Comparison of ENCODE assay signal across 14 cellular contexts in genomic region chr1:245060684-245061374, GRCh38.
DNase-seq lines count a peak whose midpoint lies in the region; ATAC-seq, FAIRE-seq and TF ChIP-seq lines count a peak whose summit lies in the region.
"Had no signal": no experiment of that assay in that cellular context is flagged by ENCODE, and none has a peak within 500 bp of the region (broad histone marks: within the 10 kb centered on the region; RNA-seq: fewer than 3 reads in every experiment).

No MANE protein-coding gene starts in this region.

- TF ChIP-seq EP300 in A549 (IDR thresholded peaks at IDR 0.05), result no peak

- WGBS in A549 (ENCODE audit: missing lambda C conversion rate), result 43% methylated on average over 6 of the region's 6 CpGs

- TF ChIP-seq CTCF in A549 (IDR thresholded peaks at IDR 0.05) (no peak), WTC11 (IDR thresholded peaks at IDR 0.05) (no peak)

- H3K27me3 ChIP-seq in iPS-18a (ENCODE audit: control insufficient read depth, insufficient read depth, low read length), result no peaks in the 10 kb centered on the region
- H3K27me3 ChIP-seq: neural progenitor cell, upper lobe of right lung had no signal

- no peak overlapping the region; the same call in 1 of the 2 replicates for H3K4me3 Mint-ChIP-seq in WTC11
- no peak overlapping the region for H3K4me3 Mint-ChIP-seq in activated T-helper 1 cell treated with anti-CD3 and anti-CD28 coated beads, Interleukin-12 subunit alpha, Interleukin-12 subunit beta, Interleukin-2, Interleukin-4 antibody, amounts not matched to agents 30 ng/mL and 10 ng/mL and 1 ng/mL, durations not matched to agents 14 hours and 24 hours and 36 hours
- H3K4me3 Mint-ChIP-seq: activated CD4-positive, alpha-beta memory T cell treated with anti-CD3 and anti-CD28 coated beads, Interleukin-2, amount 10 ng/mL, durations not matched to agents 7 days and 5 days; activated naive CD4-positive, alpha-beta T cell treated with anti-CD3 and anti-CD28 coated beads for 36 hours; neural progenitor cell had no signal

- peaks cover 28% of the 10 kb centered on the region for H3K4me1 Mint-ChIP-seq in WTC11
- no peaks in the 10 kb centered on the region for H3K4me1 Mint-ChIP-seq in activated T-helper 1 cell treated with anti-CD3 and anti-CD28 coated beads, Interleukin-12 subunit alpha, Interleukin-12 subunit beta, Interleukin-2, Interleukin-4 antibody, amounts not matched to agents 30 ng/mL and 10 ng/mL and 1 ng/mL, durations not matched to agents 14 hours and 24 hours and 36 hours (ENCODE audit: low read depth)
- H3K4me1 Mint-ChIP-seq: activated CD4-positive, alpha-beta memory T cell treated with anti-CD3 and anti-CD28 coated beads, Interleukin-2, amount 10 ng/mL, durations not matched to agents 7 days and 5 days had no signal

- H3K27ac Mint-ChIP-seq in WTC11, result peak overlapping the region; percentile 85
- H3K27ac Mint-ChIP-seq in activated T-helper 1 cell treated with anti-CD3 and anti-CD28 coated beads, Interleukin-12 subunit alpha, Interleukin-12 subunit beta, Interleukin-2, Interleukin-4 antibody, amounts not matched to agents 30 ng/mL and 10 ng/mL and 1 ng/mL, durations not matched to agents 14 hours and 24 hours and 36 hours, result no peak overlapping the region
- H3K27ac Mint-ChIP-seq: activated CD4-positive, alpha-beta memory T cell treated with anti-CD3 and anti-CD28 coated beads, Interleukin-2, amount 10 ng/mL, durations not matched to agents 7 days and 5 days; activated naive CD4-positive, alpha-beta T cell treated with anti-CD3 and anti-CD28 coated beads for 36 hours; neural progenitor cell had no signal

- TF ChIP-seq RAD21 in A549 (conservative IDR thresholded peaks at IDR 0.05 in 1 of 2, IDR thresholded peaks at IDR 0.05 in 1 of 2), result no peak

- peaks cover 14% of the 10 kb centered on the region; the same call in 2 of the 3 replicates for H3K4me1 ChIP-seq in A549
- peaks cover 22% of the 10 kb centered on the region for H3K4me1 ChIP-seq in iPS-18a (ENCODE audit: control insufficient read depth, low read depth, low read length)
- H3K4me1 ChIP-seq: upper lobe of right lung had no signal

- peak overlapping the region; percentile 44; the same call in 2 of the 3 replicates for H3K4me2 ChIP-seq in A549
- H3K4me2 ChIP-seq: neural progenitor cell had no signal

- no peak for FAIRE-seq in A549 (lab: Jason Lieb, UNC)
- FAIRE-seq: RCC 7860 had no signal

- DNase-seq in A549 (ENCODE audit: low read depth in 1 of 2, low spot score in 1 of 2) (peak in 1 of 2 experiments; percentile 46), HuH-7 (ENCODE audit: low spot score) (peak; percentile 54), WTC11 (ENCODE audit: low spot score) (no peak), DMS53 treated with DMSO at 0.1 percent for 48 hours (lab: John Stamatoyannopoulos, UW; ENCODE audit: unreplicated experiment) (no peak), NCI-H1930 (lab: John Stamatoyannopoulos, UW) (no peak)
- DNase-seq in activated T-helper 1 cell treated with anti-CD3 and anti-CD28 coated beads, Interleukin-12 subunit alpha, Interleukin-12 subunit beta, Interleukin-2, Interleukin-4 antibody, amounts not matched to agents 30 ng/mL and 10 ng/mL and 1 ng/mL, durations not matched to agents 14 hours and 24 hours and 36 hours (ENCODE audit: low spot score), result no peak
- DNase-seq: activated CD4-positive, alpha-beta memory T cell treated with anti-CD3 and anti-CD28 coated beads, Interleukin-2, amount 10 ng/mL, durations not matched to agents 7 days and 5 days; activated naive CD4-positive, alpha-beta T cell treated with anti-CD3 and anti-CD28 coated beads for 36 hours; Karpas-422; upper lobe of right lung had no signal

- H3K27me3 Mint-ChIP-seq in WTC11 (ENCODE audit: low read depth), result no peaks in the 10 kb centered on the region; the same call in 1 of the 2 replicates
- peaks cover 19% of the 10 kb centered on the region for H3K27me3 Mint-ChIP-seq in activated T-helper 1 cell treated with anti-CD3 and anti-CD28 coated beads, Interleukin-12 subunit alpha, Interleukin-12 subunit beta, Interleukin-2, Interleukin-4 antibody, amounts not matched to agents 30 ng/mL and 10 ng/mL and 1 ng/mL, durations not matched to agents 14 hours and 24 hours and 36 hours (ENCODE audit: insufficient read depth)

- H3K9me3 Mint-ChIP-seq in WTC11, result peaks cover 4% of the 10 kb centered on the region
- H3K9me3 Mint-ChIP-seq in activated T-helper 1 cell treated with anti-CD3 and anti-CD28 coated beads, Interleukin-12 subunit alpha, Interleukin-12 subunit beta, Interleukin-2, Interleukin-4 antibody, amounts not matched to agents 30 ng/mL and 10 ng/mL and 1 ng/mL, durations not matched to agents 14 hours and 24 hours and 36 hours, result no peaks in the 10 kb centered on the region
- H3K9me3 Mint-ChIP-seq: activated CD4-positive, alpha-beta memory T cell treated with anti-CD3 and anti-CD28 coated beads, Interleukin-2, amount 10 ng/mL, durations not matched to agents 7 days and 5 days; activated naive CD4-positive, alpha-beta T cell treated with anti-CD3 and anti-CD28 coated beads for 36 hours; neural progenitor cell had no signal

- H3K36me3 ChIP-seq in iPS-18a (ENCODE audit: control insufficient read depth, low read depth, low read length), result no peaks in the 10 kb centered on the region
- H3K36me3 ChIP-seq: neural progenitor cell, upper lobe of right lung had no signal

- CTCF ChIA-PET in A549 (lab: Yijun Ruan, JAX), result interaction anchor here (0.7 to 4.5 kb wide), 3 partner anchors 18 to 93 kb away, joined by 4 to 20 read pairs (median 4); no protein-coding TSS in a partner anchor
- CTCF ChIA-PET in WTC11 (lab: Charles Lee), result interaction anchor here (0.7 to 1.6 kb wide), 3 partner anchors 9 to 18 kb away, joined by 3 to 7 read pairs (median 3); no protein-coding TSS in a partner anchor

- POLR2A ChIA-PET in A549 (lab: Yijun Ruan, JAX) (no interaction called here), WTC11 (lab: Charles Lee) (interaction anchor here (0.7 to 2.0 kb wide), 2 partner anchors 10 to 194 kb away, joined by 3 to 6 read pairs; no protein-coding TSS in a partner anchor)

- H3K4me3 ChIP-seq in A549, result no peak overlapping the region
- no peak overlapping the region for H3K4me3 ChIP-seq in iPS-18a (ENCODE audit: low read length)
- H3K4me3 ChIP-seq: neural progenitor cell, upper lobe of right lung had no signal

- peaks cover 8% of the 10 kb centered on the region for H3K36me3 Mint-ChIP-seq in WTC11
- no peaks in the 10 kb centered on the region for H3K36me3 Mint-ChIP-seq in activated T-helper 1 cell treated with anti-CD3 and anti-CD28 coated beads, Interleukin-12 subunit alpha, Interleukin-12 subunit beta, Interleukin-2, Interleukin-4 antibody, amounts not matched to agents 30 ng/mL and 10 ng/mL and 1 ng/mL, durations not matched to agents 14 hours and 24 hours and 36 hours (ENCODE audit: low read depth)

- H3K27ac ChIP-seq in A549, result no peak overlapping the region
- no peak overlapping the region for H3K27ac ChIP-seq in iPS-18a (ENCODE audit: low read length)
- H3K27ac ChIP-seq: neural progenitor cell, upper lobe of right lung had no signal

- ATAC-seq in A549, result peak; percentile 24 to 67; a peak in 4 of 6 replicates
- no peak for ATAC-seq in WTC11
- ATAC-seq in HG03520 (IDR thresholded peaks at IDR 0.05; ENCODE audit: unreplicated experiment), result no peak
- ATAC-seq: upper lobe of right lung had no signal

- H3K9me3 ChIP-seq in A549, result no peaks in the 10 kb centered on the region
- no peaks in the 10 kb centered on the region for H3K9me3 ChIP-seq in iPS-18a (ENCODE audit: control insufficient read depth, low read depth, low read length)
- H3K9me3 ChIP-seq: upper lobe of right lung had no signal

- no peak for TF ChIP-seq POLR2A in A549 (IDR thresholded peaks at IDR 0.05; ENCODE audit: low read length)

- intact Hi-C loops in activated T-helper 1 cell treated with anti-CD3 and anti-CD28 coated beads, Interleukin-12 subunit alpha, Interleukin-12 subunit beta, Interleukin-2, Interleukin-4 antibody, amounts not matched to agents 30 ng/mL and 10 ng/mL and 1 ng/mL, durations not matched to agents 14 hours and 24 hours and 36 hours (cut with micrococcal nuclease), result no loop called here

- H3K9ac ChIP-seq in iPS-18a (ENCODE audit: low read length), result peak overlapping the region; percentile 29
- H3K9ac ChIP-seq: neural progenitor cell had no signal

TF ChIP-seq in A549, 52 proteins besides CTCF, POLR2A, EP300 and RAD21 (continues in another document):
- TF ChIP-seq PHF8 (IDR thresholded peaks at IDR 0.05; ENCODE audit: borderline replicate concordance, low read depth) (no peak), MYC (IDR thresholded peaks at IDR 0.05; ENCODE audit: borderline replicate concordance, low read length) (no peak)

TF ChIP-seq in WTC11, 78 proteins besides CTCF, POLR2A, EP300 and RAD21 (continues in another document):
- TF ChIP-seq FOXP4 (CRISPR knock-in tag; IDR thresholded peaks at IDR 0.05), result no peak
- TF ChIP-seq NFATC4 (CRISPR knock-in tag; IDR thresholded peaks at IDR 0.05), result no peak
- no peak for TF ChIP-seq ZNF512 (CRISPR knock-in tag; IDR thresholded peaks at IDR 0.05; ENCODE audit: borderline replicate concordance)

Comparison
In these comparisons a context has a peak if more than half of its experiments do, and no peak if none do; other contexts are left out.
1. ATAC-seq: peak in A549 (2 of 2); none in WTC11 (single experiment) and HG03520 (single experiment).